In the genomic region with DNA sequence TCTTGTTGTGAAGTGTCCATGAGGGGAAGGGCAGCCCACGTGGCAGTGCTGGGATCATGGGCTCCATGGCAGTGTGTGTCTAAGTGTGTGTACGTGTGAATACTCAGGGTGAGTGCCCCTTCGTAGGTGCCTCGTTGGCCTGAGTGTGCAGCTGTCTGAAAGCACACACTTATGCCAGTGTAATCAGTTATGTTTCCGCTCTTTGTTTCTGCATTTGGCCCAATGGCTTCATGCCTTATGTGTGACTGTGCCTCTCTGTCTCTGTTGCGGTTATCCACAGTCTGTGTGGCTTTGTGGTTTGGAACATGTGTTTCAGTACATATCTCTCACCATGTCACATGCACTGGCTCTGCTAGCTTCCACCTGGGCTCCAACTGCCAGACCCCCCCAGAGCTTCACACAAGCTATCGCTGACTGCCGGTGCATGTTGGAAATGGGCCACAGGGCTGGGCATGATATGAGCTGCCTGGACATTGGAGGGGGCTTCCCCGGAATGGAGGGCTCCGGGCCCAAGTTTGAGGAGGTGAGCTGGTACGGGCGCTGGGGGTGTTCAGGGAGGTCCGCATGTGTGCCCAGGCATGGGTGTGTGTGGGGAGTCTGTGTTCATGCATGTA, we compare ENCODE assay signal across 1 cellular context.
TF ChIP-seq lines count a peak whose summit lies in the region.

No MANE protein-coding gene starts in this region.

TF ChIP-seq in GM12878, 131 proteins besides CTCF, POLR2A, EP300 and RAD21 (continued from another document and continues in another):
- TF ChIP-seq ZNF592 (IDR thresholded peaks at IDR 0.05) (peak; percentile 89), FOS (IDR thresholded peaks at IDR 0.05; ENCODE audit: borderline replicate concordance, extremely low read depth, insufficient read length) (no peak), RUNX3 (IDR thresholded peaks at IDR 0.05; ENCODE audit: low read length) (peak; percentile 92), TCF12 (IDR thresholded peaks at IDR 0.05; ENCODE audit: low read depth, low read length) (no peak; the same call in 1 of the 2 replicates), CBFB (IDR thresholded peaks at IDR 0.05; ENCODE audit: low read depth) (0 out of 2 replicates have a peak, but pooled peaks have one; percentile 71), ZNF622 (IDR thresholded peaks at IDR 0.05) (no peak), ZNF687 (IDR thresholded peaks at IDR 0.05) (peak; percentile 99), RAD51 (IDR thresholded peaks at IDR 0.05) (peak; percentile 86), NFYA (IDR thresholded peaks at IDR 0.05; ENCODE audit: borderline replicate concordance, low read depth, low read length) (no peak), IKZF1 (conservative IDR thresholded peaks at IDR 0.05) (peak; percentile 92), ZNF24 (IDR thresholded peaks at IDR 0.05) (peak; percentile 57; the same call in 1 of the 2 replicates), SMAD1 (IDR thresholded peaks at IDR 0.05; ENCODE audit: low read depth, partially characterized antibody) (peak; percentile 60), CHD2 (IDR thresholded peaks at IDR 0.05; ENCODE audit: borderline replicate concordance, low read depth, low read length) (peak; percentile 79), RB1 (IDR thresholded peaks at IDR 0.05; ENCODE audit: borderline replicate concordance) (no peak), ATF7 (IDR thresholded peaks at IDR 0.05; ENCODE audit: low read depth) (peak; percentile 78), BACH1 (IDR thresholded peaks at IDR 0.05; ENCODE audit: borderline replicate concordance) (peak; percentile 31; the same call in 1 of the 2 replicates), PAX5 (IDR thresholded peaks at IDR 0.05; ENCODE audit: borderline replicate concordance, low read depth, low read length) (0 out of 2 replicates have a peak, but pooled peaks have one; percentile 47), NR2F1 (conservative IDR thresholded peaks at IDR 0.05) (peak; percentile 77), CUX1 (IDR thresholded peaks at IDR 0.05; ENCODE audit: insufficient replicate concordance, low read depth, low read length) (no peak), NBN (IDR thresholded peaks at IDR 0.05) (peak; percentile 96), IKZF2 (IDR thresholded peaks at IDR 0.05) (peak; percentile 91 to 97), TBL1XR1 (IDR thresholded peaks at IDR 0.05; ENCODE audit: low read depth, low read length) (peak; percentile 46; the same call in 1 of the 2 replicates), MTA2 (IDR thresholded peaks at IDR 0.05; ENCODE audit: low read depth) (peak; percentile 91), MXI1 (IDR thresholded peaks at IDR 0.05; ENCODE audit: low read depth, low read length) (peak; percentile 62), ELK1 (IDR thresholded peaks at IDR 0.05; ENCODE audit: low read depth, low read length) (no peak), NKRF (conservative IDR thresholded peaks at IDR 0.05) (0 out of 2 replicates have a peak, but pooled peaks have one; percentile 1), KAT2A (conservative IDR thresholded peaks at IDR 0.05; ENCODE audit: control insufficient read depth, low read depth, low read length) (no peak), SREBF1 (IDR thresholded peaks at IDR 0.05; ENCODE audit: low read length) (no peak), MYB (IDR thresholded peaks at IDR 0.05; ENCODE audit: borderline replicate concordance, low read depth, low read length) (peak; percentile 81; the same call in 1 of the 2 replicates), MEF2B (IDR thresholded peaks at IDR 0.05; ENCODE audit: partially characterized antibody, poor library complexity, severe bottlenecking) (peak; percentile 80)
- TF ChIP-seq, protein P1, sequence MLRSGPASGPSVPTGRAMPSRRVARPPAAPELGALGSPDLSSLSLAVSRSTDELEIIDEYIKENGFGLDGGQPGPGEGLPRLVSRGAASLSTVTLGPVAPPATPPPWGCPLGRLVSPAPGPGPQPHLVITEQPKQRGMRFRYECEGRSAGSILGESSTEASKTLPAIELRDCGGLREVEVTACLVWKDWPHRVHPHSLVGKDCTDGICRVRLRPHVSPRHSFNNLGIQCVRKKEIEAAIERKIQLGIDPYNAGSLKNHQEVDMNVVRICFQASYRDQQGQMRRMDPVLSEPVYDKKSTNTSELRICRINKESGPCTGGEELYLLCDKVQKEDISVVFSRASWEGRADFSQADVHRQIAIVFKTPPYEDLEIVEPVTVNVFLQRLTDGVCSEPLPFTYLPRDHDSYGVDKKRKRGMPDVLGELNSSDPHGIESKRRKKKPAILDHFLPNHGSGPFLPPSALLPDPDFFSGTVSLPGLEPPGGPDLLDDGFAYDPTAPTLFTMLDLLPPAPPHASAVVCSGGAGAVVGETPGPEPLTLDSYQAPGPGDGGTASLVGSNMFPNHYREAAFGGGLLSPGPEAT (IDR thresholded peaks at IDR 0.05; ENCODE audit: low read depth) = peak; percentile 89
- TF ChIP-seq, protein P2, sequence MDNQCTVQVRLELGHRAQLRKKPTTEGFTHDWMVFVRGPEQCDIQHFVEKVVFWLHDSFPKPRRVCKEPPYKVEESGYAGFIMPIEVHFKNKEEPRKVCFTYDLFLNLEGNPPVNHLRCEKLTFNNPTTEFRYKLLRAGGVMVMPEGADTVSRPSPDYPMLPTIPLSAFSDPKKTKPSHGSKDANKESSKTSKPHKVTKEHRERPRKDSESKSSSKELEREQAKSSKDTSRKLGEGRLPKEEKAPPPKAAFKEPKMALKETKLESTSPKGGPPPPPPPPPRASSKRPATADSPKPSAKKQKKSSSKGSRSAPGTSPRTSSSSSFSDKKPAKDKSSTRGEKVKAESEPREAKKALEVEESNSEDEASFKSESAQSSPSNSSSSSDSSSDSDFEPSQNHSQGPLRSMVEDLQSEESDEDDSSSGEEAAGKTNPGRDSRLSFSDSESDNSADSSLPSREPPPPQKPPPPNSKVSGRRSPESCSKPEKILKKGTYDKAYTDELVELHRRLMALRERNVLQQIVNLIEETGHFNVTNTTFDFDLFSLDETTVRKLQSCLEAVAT (IDR thresholded peaks at IDR 0.05) = peak; percentile 99
- TF ChIP-seq, protein P3, sequence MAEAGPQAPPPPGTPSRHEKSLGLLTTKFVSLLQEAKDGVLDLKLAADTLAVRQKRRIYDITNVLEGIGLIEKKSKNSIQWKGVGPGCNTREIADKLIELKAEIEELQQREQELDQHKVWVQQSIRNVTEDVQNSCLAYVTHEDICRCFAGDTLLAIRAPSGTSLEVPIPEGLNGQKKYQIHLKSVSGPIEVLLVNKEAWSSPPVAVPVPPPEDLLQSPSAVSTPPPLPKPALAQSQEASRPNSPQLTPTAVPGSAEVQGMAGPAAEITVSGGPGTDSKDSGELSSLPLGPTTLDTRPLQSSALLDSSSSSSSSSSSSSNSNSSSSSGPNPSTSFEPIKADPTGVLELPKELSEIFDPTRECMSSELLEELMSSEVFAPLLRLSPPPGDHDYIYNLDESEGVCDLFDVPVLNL (IDR thresholded peaks at IDR 0.05; ENCODE audit: low read depth, low read length) = no peak
